ENCODE assay signal across 8 cellular contexts in the genomic region with DNA sequence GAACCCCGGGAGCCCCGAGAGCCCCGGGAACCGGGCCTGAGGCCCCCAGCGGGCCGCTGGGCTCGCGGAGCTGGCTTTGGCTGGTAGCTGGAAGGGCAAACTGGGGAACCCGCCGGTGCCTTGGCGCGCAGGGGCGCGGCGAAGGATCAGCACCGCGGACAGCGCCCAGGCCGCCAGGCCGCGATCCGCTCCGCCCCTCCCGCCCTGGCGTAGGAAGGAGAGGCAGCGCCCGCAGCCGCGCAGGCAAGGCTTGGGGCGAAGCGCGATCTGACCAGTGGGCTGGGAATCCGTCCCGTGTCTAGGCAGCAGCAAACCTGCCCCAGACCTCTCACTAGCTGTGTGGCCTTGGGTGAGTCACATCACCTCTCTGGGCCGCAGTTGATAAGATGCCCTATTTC.
A peak's percentile ranks its signal among the peaks of the same experiment; 100 is the strongest.
DNase-seq lines count a peak whose midpoint lies in the region; ATAC-seq and TF ChIP-seq lines count a peak whose summit lies in the region.

No MANE protein-coding gene starts in this region.

- H3K4me3 ChIP-seq in cardiac fibroblast (replicated peaks in 1 of 2; ENCODE audit: low read depth in 2 of 2, low read length in 2 of 2): no peak overlapping the region

- ATAC-seq in GM19452 (IDR thresholded peaks at IDR 0.05; ENCODE audit: unreplicated experiment): no peak
- no peak for ATAC-seq in HG03571 (IDR thresholded peaks at IDR 0.05; ENCODE audit: unreplicated experiment)

- TF ChIP-seq CTCF in GM10266 (IDR thresholded peaks at IDR 0.05; ENCODE audit: control insufficient read depth, insufficient read depth, low read depth, missing control alignments): no peak
- TF ChIP-seq CTCF in cardiac fibroblast (IDR thresholded peaks at IDR 0.05; ENCODE audit: low read depth, low read length): no peak

- peak; percentile 96 for DNase-seq in GM10266 (ENCODE audit: extremely low spot score)
- peak; percentile 34 for DNase-seq in NCI-H1105 treated with DMSO at 0.1 percent for 48 hours (lab: John Stamatoyannopoulos, UW)
- peak; percentile 79 for DNase-seq in activated CD4-positive, CD25-positive, alpha-beta regulatory T cell treated with anti-CD3 and anti-CD28 coated beads, Interleukin-2, amount 50 U/mL, for 72 hours
- DNase-seq in cardiac fibroblast (ENCODE audit: low read depth in 2 of 2): peak; percentile 62 to 74
- peak; percentile 94 for DNase-seq in islet precursor cell
- DNase-seq in stimulated activated CD4-positive, alpha-beta T cell treated with anti-CD3 and anti-CD28 coated beads, Interleukin-1b, Interleukin-23, amount 100 ng/mL, for 1 hour (ENCODE audit: low read depth in 2 of 2): peak; percentile 36 to 52

Comparison
In these comparisons a context has a peak if more than half of its experiments do, and no peak if none do; other contexts are left out.
1. DNase-seq: peak in every context shown above with its lines; median percentile 96 in GM10266; 94 in islet precursor cell; 79 in activated CD4-positive, CD25-positive, alpha-beta regulatory T cell treated with anti-CD3 and anti-CD28 coated beads, Interleukin-2, amount 50 U/mL, for 72 hours; 68 in cardiac fibroblast; 44 in stimulated activated CD4-positive, alpha-beta T cell treated with anti-CD3 and anti-CD28 coated beads, Interleukin-1b, Interleukin-23, amount 100 ng/mL, for 1 hour; 34 in NCI-H1105 treated with DMSO at 0.1 percent for 48 hours.